In genomic region chr2:122023059-122023879, GRCh38 we compare ENCODE assay signal across 18 cellular contexts.
DNase-seq lines count a peak whose midpoint lies in the region; ATAC-seq, FAIRE-seq and TF ChIP-seq lines count a peak whose summit lies in the region.
"Had no signal": no experiment of that assay in that cellular context is flagged by ENCODE, and none has a peak within 500 bp of the region (broad histone marks: within the 10 kb centered on the region; RNA-seq: fewer than 3 reads in every experiment).

No MANE protein-coding gene starts in this region.

- peak; percentile 21 for DNase-seq in NCI-H345 (lab: John Stamatoyannopoulos, UW)
- no peak for DNase-seq in NCI-H345 treated with DMSO at 0.1 percent for 48 hours (lab: John Stamatoyannopoulos, UW; ENCODE audit: unreplicated experiment)
- peak; percentile 39 for DNase-seq in UCSD-AML1 (lab: John Stamatoyannopoulos, UW; ENCODE audit: unreplicated experiment)
- DNase-seq in neural progenitor cell (ENCODE audit: low spot score) = no peak
- DNase-seq in GM12892 (ENCODE audit: insufficient read length) = no peak
- DNase-seq in right atrium auricular region (ENCODE audit: low spot score) = no peak
- DNase-seq: COR-L47, DMS53, HCEC 1CT, NCI-H146, NCI-H524 treated with DMSO at 0.1 percent for 48 hours, SHP77 had no signal

- no peak overlapping the region for H3K4me3 Mint-ChIP-seq in neural progenitor cell
- H3K4me3 Mint-ChIP-seq: T-helper 1 cell treated with Interleukin-12 subunit alpha and Interleukin-12 subunit beta and Interleukin-4 antibody, amounts not matched to agents 30 μg/mL and 1 μg/mL, for 36 hours had no signal

- H3F3A ChIP-seq in Loucy (ENCODE audit: low read depth) (no peaks in the 10 kb centered on the region), neural progenitor cell (ENCODE audit: low read depth) (no peaks in the 10 kb centered on the region)

- H3K36me3 Mint-ChIP-seq in neural progenitor cell = no peaks in the 10 kb centered on the region

- no peaks in the 10 kb centered on the region for H3K36me3 ChIP-seq in Loucy (ENCODE audit: insufficient read depth, low read length)
- no peaks in the 10 kb centered on the region for H3K36me3 ChIP-seq in neural progenitor cell
- H3K36me3 ChIP-seq in right atrium auricular region = no peaks in the 10 kb centered on the region

- H3K9ac ChIP-seq in Loucy (ENCODE audit: low read depth, low read length, poor library complexity, severe bottlenecking) (no peak overlapping the region), neural progenitor cell (no peak overlapping the region)

- H3K9me3 ChIP-seq in Loucy (ENCODE audit: insufficient read depth, low read depth, low read length) (no peaks in the 10 kb centered on the region), neural progenitor cell (ENCODE audit: low read depth) (no peaks in the 10 kb centered on the region), right atrium auricular region (no peaks in the 10 kb centered on the region)

- H2AFZ ChIP-seq in Loucy (ENCODE audit: low read length) (peak overlapping the region; percentile 44), neural progenitor cell (replicated peaks) (peak overlapping the region; percentile 57)

- FAIRE-seq in GM12892 (lab: Jason Lieb, UNC) = no peak
- FAIRE-seq: A204.1, GM19239 had no signal

- no peak for ATAC-seq in HG02884 (IDR thresholded peaks at IDR 0.05; ENCODE audit: unreplicated experiment)

- H3K4me3 ChIP-seq in Loucy (ENCODE audit: low read length, poor library complexity, severe bottlenecking) (no peak overlapping the region), neural progenitor cell (no peak overlapping the region), right atrium auricular region (no peak overlapping the region)

- H3K79me2 ChIP-seq in Loucy (ENCODE audit: insufficient read depth, low read length) (no peaks in the 10 kb centered on the region), neural progenitor cell (ENCODE audit: low read depth) (no peaks in the 10 kb centered on the region)

- peaks cover 2% of the 10 kb centered on the region for H3K27me3 Mint-ChIP-seq in neural progenitor cell (ENCODE audit: insufficient read depth, low read depth)

- no peaks in the 10 kb centered on the region for H3K9me2 ChIP-seq in Loucy (replicated peaks; ENCODE audit: low read depth, low read length)

- peaks cover 13% of the 10 kb centered on the region for H3K4me1 Mint-ChIP-seq in neural progenitor cell

- H3K4me2 ChIP-seq in Loucy (ENCODE audit: low read depth, low read length, poor library complexity, severe bottlenecking) = no peak overlapping the region
- H3K4me2 ChIP-seq in neural progenitor cell = no peak overlapping the region

- peak; percentile 43 for TF ChIP-seq CTCF in Loucy (conservative IDR thresholded peaks at IDR 0.05; ENCODE audit: low read length)
- TF ChIP-seq CTCF in neural progenitor cell (IDR thresholded peaks at IDR 0.05) = no peak
- TF ChIP-seq CTCF in right atrium auricular region (IDR thresholded peaks at IDR 0.05) = no peak

- peaks cover 4% of the 10 kb centered on the region for H3K9me3 Mint-ChIP-seq in neural progenitor cell
- H3K9me3 Mint-ChIP-seq: T-helper 1 cell treated with Interleukin-12 subunit alpha and Interleukin-12 subunit beta and Interleukin-4 antibody, amounts not matched to agents 30 μg/mL and 1 μg/mL, for 36 hours had no signal

- TF ChIP-seq POLR2A in GM12892 (IDR thresholded peaks at IDR 0.05; ENCODE audit: low read depth, low read length) = no peak

- no peak overlapping the region for H3K27ac Mint-ChIP-seq in neural progenitor cell
- H3K27ac Mint-ChIP-seq: T-helper 1 cell treated with Interleukin-12 subunit alpha and Interleukin-12 subunit beta and Interleukin-4 antibody, amounts not matched to agents 30 μg/mL and 1 μg/mL, for 36 hours had no signal

- H3K27ac ChIP-seq in neural progenitor cell (no peak overlapping the region), right atrium auricular region (no peak overlapping the region)
- H3K27ac ChIP-seq: C4-2B had no signal

- H4K20me1 ChIP-seq in Loucy (ENCODE audit: insufficient read depth, low read length, poor library complexity, severe bottlenecking) (no peaks in the 10 kb centered on the region), neural progenitor cell (ENCODE audit: low read depth) (no peaks in the 10 kb centered on the region)

- H3K4me1 ChIP-seq in Loucy (ENCODE audit: insufficient read depth, low read length, poor library complexity, severe bottlenecking) (peaks cover 13% of the 10 kb centered on the region), neural progenitor cell (peaks cover 5% of the 10 kb centered on the region), right atrium auricular region (no peaks in the 10 kb centered on the region)

- H3K27me3 ChIP-seq in Loucy (ENCODE audit: insufficient read depth, low read length, poor library complexity, severe bottlenecking) = no peaks in the 10 kb centered on the region
- no peaks in the 10 kb centered on the region for H3K27me3 ChIP-seq in neural progenitor cell
- H3K27me3 ChIP-seq in right atrium auricular region = no peaks in the 10 kb centered on the region

Comparison
In these comparisons a context has a peak if more than half of its experiments do, and no peak if none do; other contexts are left out.
1. DNase-seq: peak in NCI-H345 (single experiment) and UCSD-AML1 (single experiment); none in NCI-H345 treated with DMSO at 0.1 percent for 48 hours (single experiment), neural progenitor cell (single experiment), GM12892 (single experiment) and right atrium auricular region (single experiment).